ENCODE assay signal across 1 cellular context in genomic region chr6:135996668-135997067, GRCh38.
TF ChIP-seq lines count a peak whose summit lies in the region.

No MANE protein-coding gene starts in this region.

TF ChIP-seq in HepG2, 621 proteins besides CTCF, POLR2A, EP300 and RAD21 (continued from another document):
- TF ChIP-seq, protein P1, sequence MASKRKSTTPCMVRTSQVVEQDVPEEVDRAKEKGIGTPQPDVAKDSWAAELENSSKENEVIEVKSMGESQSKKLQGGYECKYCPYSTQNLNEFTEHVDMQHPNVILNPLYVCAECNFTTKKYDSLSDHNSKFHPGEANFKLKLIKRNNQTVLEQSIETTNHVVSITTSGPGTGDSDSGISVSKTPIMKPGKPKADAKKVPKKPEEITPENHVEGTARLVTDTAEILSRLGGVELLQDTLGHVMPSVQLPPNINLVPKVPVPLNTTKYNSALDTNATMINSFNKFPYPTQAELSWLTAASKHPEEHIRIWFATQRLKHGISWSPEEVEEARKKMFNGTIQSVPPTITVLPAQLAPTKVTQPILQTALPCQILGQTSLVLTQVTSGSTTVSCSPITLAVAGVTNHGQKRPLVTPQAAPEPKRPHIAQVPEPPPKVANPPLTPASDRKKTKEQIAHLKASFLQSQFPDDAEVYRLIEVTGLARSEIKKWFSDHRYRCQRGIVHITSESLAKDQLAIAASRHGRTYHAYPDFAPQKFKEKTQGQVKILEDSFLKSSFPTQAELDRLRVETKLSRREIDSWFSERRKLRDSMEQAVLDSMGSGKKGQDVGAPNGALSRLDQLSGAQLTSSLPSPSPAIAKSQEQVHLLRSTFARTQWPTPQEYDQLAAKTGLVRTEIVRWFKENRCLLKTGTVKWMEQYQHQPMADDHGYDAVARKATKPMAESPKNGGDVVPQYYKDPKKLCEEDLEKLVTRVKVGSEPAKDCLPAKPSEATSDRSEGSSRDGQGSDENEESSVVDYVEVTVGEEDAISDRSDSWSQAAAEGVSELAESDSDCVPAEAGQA (IDR thresholded peaks at IDR 0.05; ENCODE audit: low read depth): no peak
- TF ChIP-seq, protein P1 (CRISPR knock-in tag; IDR thresholded peaks at IDR 0.05; ENCODE audit: borderline replicate concordance): no peak
- no peak for TF ChIP-seq UBTF (CRISPR knock-in tag; IDR thresholded peaks at IDR 0.05)
- TF ChIP-seq ZXDC (CRISPR knock-in tag; IDR thresholded peaks at IDR 0.05): no peak
- TF ChIP-seq ZNF598 (CRISPR knock-in tag; IDR thresholded peaks at IDR 0.05; ENCODE audit: borderline replicate concordance): no peak
- no peak for TF ChIP-seq ZSCAN25 (CRISPR knock-in tag; IDR thresholded peaks at IDR 0.05)
- TF ChIP-seq ZNF282 (IDR thresholded peaks at IDR 0.05; ENCODE audit: partially characterized antibody): no peak
- TF ChIP-seq ZFP37 (CRISPR knock-in tag; IDR thresholded peaks at IDR 0.05; ENCODE audit: borderline replicate concordance): no peak
- TF ChIP-seq SP2 (CRISPR knock-in tag; IDR thresholded peaks at IDR 0.05): no peak
- TF ChIP-seq IKZF4 (CRISPR knock-in tag; IDR thresholded peaks at IDR 0.05; ENCODE audit: borderline replicate concordance, low read depth, not compliant biosample characterization): no peak
- TF ChIP-seq ZNF710 (CRISPR knock-in tag; IDR thresholded peaks at IDR 0.05; ENCODE audit: borderline replicate concordance): no peak
- TF ChIP-seq SP140L (CRISPR knock-in tag; IDR thresholded peaks at IDR 0.05; ENCODE audit: borderline replicate concordance): no peak
- TF ChIP-seq ZNF235 (CRISPR knock-in tag; IDR thresholded peaks at IDR 0.05; ENCODE audit: borderline replicate concordance): no peak
- TF ChIP-seq ZFP36L2 (CRISPR knock-in tag; IDR thresholded peaks at IDR 0.05): no peak
